In genomic region chr14:75543258-75543657, GRCh38 we compare ENCODE assay signal across 1 cellular context.
TF ChIP-seq lines count a peak whose summit lies in the region.

No MANE protein-coding gene starts in this region.

TF ChIP-seq in H1, 55 proteins besides CTCF, POLR2A, EP300 and RAD21:
- TF ChIP-seq KDM1A (IDR thresholded peaks at IDR 0.05; ENCODE audit: borderline replicate concordance, low read length) (no peak), SIX5 (IDR thresholded peaks at IDR 0.05; ENCODE audit: low read depth, low read length) (no peak), JUN (IDR thresholded peaks at IDR 0.05; ENCODE audit: low read depth, low read length) (no peak), GABPA (IDR thresholded peaks at IDR 0.05; ENCODE audit: borderline replicate concordance, insufficient read depth, low read length) (no peak), MAFK (IDR thresholded peaks at IDR 0.05; ENCODE audit: low read depth, low read length) (no peak), POLR2AphosphoS5 (IDR thresholded peaks at IDR 0.05; ENCODE audit: low read depth, low read length) (no peak), TAF7 (optimal IDR thresholded peaks at IDR 0.05; ENCODE audit: borderline replicate concordance, low read depth, low read length) (no peak), FOSL1 (IDR thresholded peaks at IDR 0.05; ENCODE audit: insufficient read depth, low read depth, low read length) (no peak), TBP (IDR thresholded peaks at IDR 0.05; ENCODE audit: low read depth, low read length) (no peak), SP1 (IDR thresholded peaks at IDR 0.05; ENCODE audit: low read depth, low read length) (no peak), HDAC6 (IDR thresholded peaks at IDR 0.05; ENCODE audit: low read depth, low read length) (no peak), SIN3A (conservative IDR thresholded peaks at IDR 0.05 in 1 of 2, IDR thresholded peaks at IDR 0.05 in 1 of 2; ENCODE audit: low read depth in 1 of 2, low read length in 2 of 2) (no peak), SP4 (IDR thresholded peaks at IDR 0.05; ENCODE audit: low read length) (no peak)
TF ChIP-seq in H1: peak in this region for 0.
